Comparison of ENCODE assay signal across 21 cellular contexts in the genomic region with DNA sequence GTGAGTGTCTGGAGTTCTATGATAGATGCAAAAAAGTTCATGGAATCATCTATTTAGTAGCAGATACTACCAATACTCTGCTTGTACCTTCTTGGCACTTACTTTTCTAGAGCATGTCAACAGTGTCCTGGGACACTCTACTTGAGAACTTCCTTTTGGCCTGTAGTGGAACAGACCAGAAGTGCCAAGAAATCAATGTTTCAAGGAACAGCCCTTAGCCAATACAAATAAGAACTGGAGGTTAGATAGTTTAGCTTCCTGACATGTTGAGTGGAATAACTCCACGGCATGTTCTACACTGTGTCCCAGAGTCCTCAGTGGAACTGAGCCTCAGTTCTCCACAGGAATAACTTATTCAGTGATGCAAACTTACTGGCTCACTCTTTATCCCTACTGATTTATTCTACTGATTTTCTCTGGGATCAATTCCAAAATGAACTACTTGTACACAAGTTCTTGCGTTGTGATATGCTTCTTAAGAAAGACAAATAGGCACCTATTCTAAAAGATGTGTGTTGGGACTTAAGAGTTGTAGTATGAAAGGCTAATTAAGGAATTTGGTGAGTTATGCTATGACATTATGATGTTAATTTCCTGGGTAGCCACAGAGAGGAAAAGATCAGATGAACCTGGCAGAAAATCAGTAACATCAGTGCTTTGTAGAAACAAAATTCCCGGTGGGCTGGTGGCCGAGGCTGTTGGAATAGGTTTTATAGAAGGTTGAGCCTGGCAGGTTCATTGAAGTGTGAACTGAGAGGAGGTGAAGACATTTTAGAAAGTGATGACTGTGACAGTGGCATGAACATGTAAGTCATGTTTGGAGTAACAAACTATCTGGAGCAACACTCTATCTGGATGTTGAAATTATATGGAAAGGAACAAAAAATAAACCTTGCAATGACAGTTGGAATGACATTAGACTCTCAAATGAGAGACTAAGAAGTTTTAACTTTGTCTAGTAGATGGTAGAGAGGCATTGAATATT.
A peak's percentile ranks its signal among the peaks of the same experiment; 100 is the strongest.
DNase-seq lines count a peak whose midpoint lies in the region; ATAC-seq and TF ChIP-seq lines count a peak whose summit lies in the region.
"Had no signal": no experiment of that assay in that cellular context is flagged by ENCODE, and none has a peak within 500 bp of the region (broad histone marks: within the 10 kb centered on the region; RNA-seq: fewer than 3 reads in every experiment).

No MANE protein-coding gene starts in this region.

- H3K27ac ChIP-seq in GM23338 (ENCODE audit: low read depth) (no peak overlapping the region), psoas muscle (peak overlapping the region; percentile 36), substantia nigra (ENCODE audit: low read depth, low read length, poor library complexity, severe bottlenecking) (no peak overlapping the region)
- H3K27ac ChIP-seq: KMS-11, PC-9, RWPE1, SJCRH30 had no signal

- H3K79me2 ChIP-seq in GM23338 (replicated peaks; ENCODE audit: insufficient read depth) = no peaks in the 10 kb centered on the region

- TF ChIP-seq CTCF in GM23338 (conservative IDR thresholded peaks at IDR 0.05; ENCODE audit: low read depth in 2 of 2) (no peak), astrocyte of the cerebellum (IDR thresholded peaks at IDR 0.05; ENCODE audit: low read depth, low read length, missing control alignments) (no peak), psoas muscle (IDR thresholded peaks at IDR 0.05) (no peak)

- no peaks in the 10 kb centered on the region for H3K9me3 ChIP-seq in psoas muscle
- H3K9me3 ChIP-seq: SJCRH30 had no signal

- H3F3A ChIP-seq in GM23338 (replicated peaks; ENCODE audit: low read depth) = no peaks in the 10 kb centered on the region

- H3K36me3 ChIP-seq in GM23338 (ENCODE audit: insufficient read depth) (no peaks in the 10 kb centered on the region), psoas muscle (ENCODE audit: insufficient read depth in 1 of 2, low read depth in 1 of 2) (no peaks in the 10 kb centered on the region)
- H3K36me3 ChIP-seq: SJCRH30 had no signal

- no peak overlapping the region for H3K4me3 Mint-ChIP-seq in GM23338
- H3K4me3 Mint-ChIP-seq: CD4-positive, alpha-beta T cell had no signal

- H3K4me1 ChIP-seq in GM23338 (ENCODE audit: insufficient read depth) (0 out of 2 replicates have a peak, but pooled peaks cover 18% of the 10 kb centered on the region), psoas muscle (peaks cover 38% of the 10 kb centered on the region)
- H3K4me1 ChIP-seq: SJCRH30 had no signal

- in situ Hi-C loops in astrocyte of the cerebellum (cut with HindIII; ENCODE audit: low sequenced_read_pairs) = no loop called here

- TF ChIP-seq POLR2A in GM18505 (IDR thresholded peaks at IDR 0.05; ENCODE audit: borderline replicate concordance, extremely low read depth, insufficient read depth, insufficient read length) = no peak

- ATAC-seq in GM23338 = no peak
- peak; percentile 55 for ATAC-seq in left ventricle myocardium superior
- ATAC-seq in psoas muscle = peak; percentile 39 to 76 (median 53)
- no peak for ATAC-seq in GM21526 (IDR thresholded peaks at IDR 0.05; ENCODE audit: low FRiP score, unreplicated experiment)
- ATAC-seq in GM18505 (IDR thresholded peaks at IDR 0.05; ENCODE audit: unreplicated experiment) = no peak
- ATAC-seq: GM12878, HepG2 had no signal

- H2AFZ ChIP-seq in GM23338 = no peak overlapping the region
- H2AFZ ChIP-seq: PC-9 had no signal

- H3K27me3 ChIP-seq in GM23338 (ENCODE audit: insufficient read depth) (no peaks in the 10 kb centered on the region), psoas muscle (ENCODE audit: insufficient read depth in 3 of 3, low read length in 2 of 3) (no peaks in the 10 kb centered on the region)
- H3K27me3 ChIP-seq: SJCRH30 had no signal

- H3K9me2 ChIP-seq in GM23338 (ENCODE audit: insufficient read depth) = peaks cover 5% of the 10 kb centered on the region; the same call in 1 of the 2 replicates

- no peaks in the 10 kb centered on the region for H4K20me1 ChIP-seq in GM23338 (replicated peaks; ENCODE audit: insufficient read depth)

- intact Hi-C loops in left ventricle myocardium superior (cut with micrococcal nuclease) = no loop called here
- intact Hi-C loops in psoas muscle (cut with DNase I) = no loop called here

- DNase-seq in GM23338 (ENCODE audit: low spot score) (no peak), astrocyte of the cerebellum (ENCODE audit: low read depth) (peak; percentile 81), left ventricle myocardium superior (no peak), psoas muscle (no peak), substantia nigra (lab: John Stamatoyannopoulos, UW) (no peak)
- DNase-seq: CD4-positive, alpha-beta T cell; DMS153; GF-D8; GOT3; MV-4-11; NCI-H187; NCI-H2107; NCI-H510A; PC-9; SJCRH30 had no signal

- peak overlapping the region; percentile 37; the same call in 1 of the 2 replicates for H3K4me2 ChIP-seq in GM23338
- H3K4me2 ChIP-seq: KMS-11, PC-9 had no signal

- no peaks in the 10 kb centered on the region for H3K27me3 Mint-ChIP-seq in GM23338 (ENCODE audit: insufficient read depth, low read depth, poor library complexity)
- H3K27me3 Mint-ChIP-seq: CD4-positive, alpha-beta T cell had no signal

- H3K9me3 Mint-ChIP-seq in GM23338 = no peaks in the 10 kb centered on the region; the same call in 2 of the 3 replicates
- H3K9me3 Mint-ChIP-seq: CD4-positive, alpha-beta T cell had no signal

- peaks cover 19% of the 10 kb centered on the region for H3K4me1 Mint-ChIP-seq in GM23338

- H3K36me3 Mint-ChIP-seq in GM23338 (ENCODE audit: low read depth) = no peaks in the 10 kb centered on the region; the same call in 2 of the 3 replicates

- H3K27ac Mint-ChIP-seq in GM23338 = no peak overlapping the region
- H3K27ac Mint-ChIP-seq: CD4-positive, alpha-beta T cell had no signal

- H3K4me3 ChIP-seq in GM23338 (no peak overlapping the region), astrocyte of the cerebellum (ENCODE audit: low read depth, low read length) (no peak overlapping the region), psoas muscle (no peak overlapping the region)
- H3K4me3 ChIP-seq: GM12878, PC-9, SJCRH30 had no signal

- WGBS in psoas muscle, 3 donors = 14 to 41% (median 19%) methylated on average over 4 of the region's 4 CpGs

TF ChIP-seq in GM23338, 12 proteins besides CTCF, POLR2A, EP300 and RAD21:
- TF ChIP-seq STAT1 (IDR thresholded peaks at IDR 0.05; ENCODE audit: unreplicated experiment) (no peak), EZH2 (IDR thresholded peaks at IDR 0.05; ENCODE audit: low read depth, unreplicated experiment) (no peak), CREB1 (CRISPR knock-in tag; IDR thresholded peaks at IDR 0.05; ENCODE audit: low read depth) (no peak), POLR2AphosphoS5 (IDR thresholded peaks at IDR 0.05; ENCODE audit: low read depth) (no peak)
- TF ChIP-seq, protein P1, sequence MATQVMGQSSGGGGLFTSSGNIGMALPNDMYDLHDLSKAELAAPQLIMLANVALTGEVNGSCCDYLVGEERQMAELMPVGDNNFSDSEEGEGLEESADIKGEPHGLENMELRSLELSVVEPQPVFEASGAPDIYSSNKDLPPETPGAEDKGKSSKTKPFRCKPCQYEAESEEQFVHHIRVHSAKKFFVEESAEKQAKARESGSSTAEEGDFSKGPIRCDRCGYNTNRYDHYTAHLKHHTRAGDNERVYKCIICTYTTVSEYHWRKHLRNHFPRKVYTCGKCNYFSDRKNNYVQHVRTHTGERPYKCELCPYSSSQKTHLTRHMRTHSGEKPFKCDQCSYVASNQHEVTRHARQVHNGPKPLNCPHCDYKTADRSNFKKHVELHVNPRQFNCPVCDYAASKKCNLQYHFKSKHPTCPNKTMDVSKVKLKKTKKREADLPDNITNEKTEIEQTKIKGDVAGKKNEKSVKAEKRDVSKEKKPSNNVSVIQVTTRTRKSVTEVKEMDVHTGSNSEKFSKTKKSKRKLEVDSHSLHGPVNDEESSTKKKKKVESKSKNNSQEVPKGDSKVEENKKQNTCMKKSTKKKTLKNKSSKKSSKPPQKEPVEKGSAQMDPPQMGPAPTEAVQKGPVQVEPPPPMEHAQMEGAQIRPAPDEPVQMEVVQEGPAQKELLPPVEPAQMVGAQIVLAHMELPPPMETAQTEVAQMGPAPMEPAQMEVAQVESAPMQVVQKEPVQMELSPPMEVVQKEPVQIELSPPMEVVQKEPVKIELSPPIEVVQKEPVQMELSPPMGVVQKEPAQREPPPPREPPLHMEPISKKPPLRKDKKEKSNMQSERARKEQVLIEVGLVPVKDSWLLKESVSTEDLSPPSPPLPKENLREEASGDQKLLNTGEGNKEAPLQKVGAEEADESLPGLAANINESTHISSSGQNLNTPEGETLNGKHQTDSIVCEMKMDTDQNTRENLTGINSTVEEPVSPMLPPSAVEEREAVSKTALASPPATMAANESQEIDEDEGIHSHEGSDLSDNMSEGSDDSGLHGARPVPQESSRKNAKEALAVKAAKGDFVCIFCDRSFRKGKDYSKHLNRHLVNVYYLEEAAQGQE (IDR thresholded peaks at IDR 0.05; ENCODE audit: unreplicated experiment) = no peak

Comparison
In these comparisons a context has a peak if more than half of its experiments do, and no peak if none do; other contexts are left out.
1. ATAC-seq: peak in left ventricle myocardium superior (single experiment) and psoas muscle (4 of 4); none in GM23338 (single experiment), GM21526 (single experiment) and GM18505 (single experiment).